Comparison of ENCODE assay signal across 1 cellular context in the genomic region with DNA sequence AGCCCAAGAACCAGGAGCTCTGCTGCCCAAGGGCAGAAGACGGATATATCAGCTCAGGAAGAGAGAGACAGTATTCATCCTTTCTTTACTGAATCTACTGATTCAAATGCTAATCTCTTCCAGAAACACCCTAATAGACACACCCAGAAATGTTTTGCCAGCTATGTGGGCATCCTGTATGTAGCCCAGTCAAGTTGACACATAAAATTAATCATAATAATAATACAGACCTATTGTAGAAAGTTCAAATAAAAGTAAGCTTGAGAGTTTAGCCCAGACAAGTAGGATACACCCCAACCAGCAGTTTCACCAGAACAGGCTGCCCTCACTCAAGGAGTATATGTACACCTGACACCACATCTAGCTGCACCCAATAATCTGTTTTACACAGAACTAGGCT.
TF ChIP-seq lines count a peak whose summit lies in the region.

No MANE protein-coding gene starts in this region.

TF ChIP-seq in GM23338, 12 proteins besides CTCF, POLR2A, EP300 and RAD21 (continued from another document):
- TF ChIP-seq, protein P1, sequence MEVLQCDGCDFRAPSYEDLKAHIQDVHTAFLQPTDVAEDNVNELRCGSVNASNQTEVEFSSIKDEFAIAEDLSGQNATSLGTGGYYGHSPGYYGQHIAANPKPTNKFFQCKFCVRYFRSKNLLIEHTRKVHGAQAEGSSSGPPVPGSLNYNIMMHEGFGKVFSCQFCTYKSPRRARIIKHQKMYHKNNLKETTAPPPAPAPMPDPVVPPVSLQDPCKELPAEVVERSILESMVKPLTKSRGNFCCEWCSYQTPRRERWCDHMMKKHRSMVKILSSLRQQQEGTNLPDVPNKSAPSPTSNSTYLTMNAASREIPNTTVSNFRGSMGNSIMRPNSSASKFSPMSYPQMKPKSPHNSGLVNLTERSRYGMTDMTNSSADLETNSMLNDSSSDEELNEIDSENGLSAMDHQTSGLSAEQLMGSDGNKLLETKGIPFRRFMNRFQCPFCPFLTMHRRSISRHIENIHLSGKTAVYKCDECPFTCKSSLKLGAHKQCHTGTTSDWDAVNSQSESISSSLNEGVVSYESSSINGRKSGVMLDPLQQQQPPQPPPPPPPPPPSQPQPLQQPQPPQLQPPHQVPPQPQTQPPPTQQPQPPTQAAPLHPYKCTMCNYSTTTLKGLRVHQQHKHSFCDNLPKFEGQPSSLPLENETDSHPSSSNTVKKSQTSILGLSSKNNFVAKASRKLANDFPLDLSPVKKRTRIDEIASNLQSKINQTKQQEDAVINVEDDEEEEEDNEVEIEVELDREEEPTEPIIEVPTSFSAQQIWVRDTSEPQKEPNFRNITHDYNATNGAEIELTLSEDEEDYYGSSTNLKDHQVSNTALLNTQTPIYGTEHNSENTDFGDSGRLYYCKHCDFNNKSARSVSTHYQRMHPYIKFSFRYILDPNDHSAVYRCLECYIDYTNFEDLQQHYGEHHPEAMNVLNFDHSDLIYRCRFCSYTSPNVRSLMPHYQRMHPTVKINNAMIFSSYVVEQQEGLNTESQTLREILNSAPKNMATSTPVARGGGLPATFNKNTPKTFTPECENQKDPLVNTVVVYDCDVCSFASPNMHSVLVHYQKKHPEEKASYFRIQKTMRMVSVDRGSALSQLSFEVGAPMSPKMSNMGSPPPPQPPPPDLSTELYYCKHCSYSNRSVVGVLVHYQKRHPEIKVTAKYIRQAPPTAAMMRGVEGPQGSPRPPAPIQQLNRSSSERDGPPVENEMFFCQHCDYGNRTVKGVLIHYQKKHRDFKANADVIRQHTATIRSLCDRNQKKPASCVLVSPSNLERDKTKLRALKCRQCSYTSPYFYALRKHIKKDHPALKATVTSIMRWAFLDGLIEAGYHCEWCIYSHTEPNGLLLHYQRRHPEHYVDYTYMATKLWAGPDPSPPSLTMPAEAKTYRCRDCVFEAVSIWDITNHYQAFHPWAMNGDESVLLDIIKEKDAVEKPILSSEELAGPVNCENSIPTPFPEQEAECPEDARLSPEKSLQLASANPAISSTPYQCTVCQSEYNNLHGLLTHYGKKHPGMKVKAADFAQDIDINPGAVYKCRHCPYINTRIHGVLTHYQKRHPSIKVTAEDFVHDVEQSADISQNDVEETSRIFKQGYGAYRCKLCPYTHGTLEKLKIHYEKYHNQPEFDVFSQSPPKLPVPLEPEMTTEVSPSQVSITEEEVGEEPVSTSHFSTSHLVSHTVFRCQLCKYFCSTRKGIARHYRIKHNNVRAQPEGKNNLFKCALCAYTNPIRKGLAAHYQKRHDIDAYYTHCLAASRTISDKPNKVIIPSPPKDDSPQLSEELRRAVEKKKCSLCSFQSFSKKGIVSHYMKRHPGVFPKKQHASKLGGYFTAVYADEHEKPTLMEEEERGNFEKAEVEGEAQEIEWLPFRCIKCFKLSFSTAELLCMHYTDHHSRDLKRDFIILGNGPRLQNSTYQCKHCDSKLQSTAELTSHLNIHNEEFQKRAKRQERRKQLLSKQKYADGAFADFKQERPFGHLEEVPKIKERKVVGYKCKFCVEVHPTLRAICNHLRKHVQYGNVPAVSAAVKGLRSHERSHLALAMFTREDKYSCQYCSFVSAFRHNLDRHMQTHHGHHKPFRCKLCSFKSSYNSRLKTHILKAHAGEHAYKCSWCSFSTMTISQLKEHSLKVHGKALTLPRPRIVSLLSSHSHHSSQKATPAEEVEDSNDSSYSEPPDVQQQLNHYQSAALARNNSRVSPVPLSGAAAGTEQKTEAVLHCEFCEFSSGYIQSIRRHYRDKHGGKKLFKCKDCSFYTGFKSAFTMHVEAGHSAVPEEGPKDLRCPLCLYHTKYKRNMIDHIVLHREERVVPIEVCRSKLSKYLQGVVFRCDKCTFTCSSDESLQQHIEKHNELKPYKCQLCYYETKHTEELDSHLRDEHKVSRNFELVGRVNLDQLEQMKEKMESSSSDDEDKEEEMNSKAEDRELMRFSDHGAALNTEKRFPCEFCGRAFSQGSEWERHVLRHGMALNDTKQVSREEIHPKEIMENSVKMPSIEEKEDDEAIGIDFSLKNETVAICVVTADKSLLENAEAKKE (CRISPR knock-in tag; IDR thresholded peaks at IDR 0.05) = no peak
- TF ChIP-seq EZH2phosphoT487 (IDR thresholded peaks at IDR 0.05; ENCODE audit: unreplicated experiment) = no peak
